ENCODE assay signal across 14 cellular contexts in the genomic region with DNA sequence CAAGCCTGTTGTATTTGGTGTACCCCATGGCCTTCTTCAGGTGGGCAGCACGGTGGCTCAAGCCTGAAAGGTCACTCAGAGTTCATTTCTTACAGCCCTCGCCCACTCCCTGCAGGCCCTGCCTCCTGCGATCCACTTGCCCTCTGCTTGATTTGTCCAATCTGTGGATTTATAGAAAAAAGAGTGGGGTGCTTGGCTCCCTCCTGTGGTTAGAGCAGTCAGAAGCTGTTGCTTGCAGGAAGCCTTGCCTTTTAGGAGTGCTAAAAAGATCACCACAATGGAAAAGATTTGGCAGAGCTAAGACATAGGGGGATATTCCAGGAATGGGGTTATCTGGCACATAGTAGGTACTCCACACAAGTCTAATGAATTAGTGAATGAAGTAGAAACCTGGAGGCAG.
DNase-seq lines count a peak whose midpoint lies in the region; ATAC-seq, FAIRE-seq and TF ChIP-seq lines count a peak whose summit lies in the region.
"Had no signal": no experiment of that assay in that cellular context is flagged by ENCODE, and none has a peak within 500 bp of the region (broad histone marks: within the 10 kb centered on the region; RNA-seq: fewer than 3 reads in every experiment).

No MANE protein-coding gene starts in this region.

- DNase-seq in HepG2 (ENCODE audit: low spot score) (no peak), choroid plexus epithelial cell (ENCODE audit: low read depth) (peak; percentile 75), left lobe of liver (ENCODE audit: low spot score) (no peak), urothelium cell line (ENCODE audit: low spot score) (peak; percentile 21), mucosa of gallbladder (ENCODE audit: low spot score) (no peak)
- DNase-seq: left ventricle myocardium superior; NCI-H1436 treated with DMSO at 0.1 percent for 48 hours; NCI-H69; SHP77; stimulated activated CD4-positive, alpha-beta T cell treated with anti-CD3 and anti-CD28 coated beads, Interleukin-2, amount 100 ng/mL, for 24 hours had no signal

- CTCF ChIA-PET in HepG2 (lab: Yijun Ruan, JAX; ENCODE audit: low intra/inter-chr PET ratio, low total read pairs) = no interaction called here

- H3K4me3 ChIP-seq in liver (ENCODE audit: low read depth in 1 of 3, low read length in 3 of 3) (no peak overlapping the region), HepG2 (replicated peaks in 1 of 3; ENCODE audit: insufficient read depth in 1 of 3, low read depth in 2 of 3, low read length in 3 of 3) (no peak overlapping the region), choroid plexus epithelial cell (ENCODE audit: low read depth, low read length) (no peak overlapping the region)
- H3K4me3 ChIP-seq: gastroesophageal sphincter had no signal

- no peak overlapping the region for H3K4me2 ChIP-seq in HepG2 (ENCODE audit: low read depth, low read length)

- WGBS in liver = 69% methylated on average over 3 of the region's 3 CpGs
- WGBS in HepG2 (ENCODE audit: low lambda C conversion rate) = 46% methylated on average over 2 of the region's 3 CpGs

- H3K4me1 ChIP-seq in liver (ENCODE audit: control insufficient read depth in 4 of 4, insufficient read depth in 4 of 4, low read length in 3 of 4) (no peaks in the 10 kb centered on the region), HepG2 (ENCODE audit: insufficient read depth, low read length) (no peaks in the 10 kb centered on the region)
- H3K4me1 ChIP-seq: gastroesophageal sphincter had no signal

- H4K20me1 ChIP-seq in HepG2 (ENCODE audit: insufficient read depth, low read length) = no peaks in the 10 kb centered on the region

- POLR2A ChIA-PET in HepG2 (lab: Yijun Ruan, JAX) = no interaction called here

- H3K9ac ChIP-seq in liver (ENCODE audit: low read depth in 1 of 2, low read length in 2 of 2) (no peak overlapping the region), HepG2 (ENCODE audit: insufficient read depth, low read depth, low read length) (no peak overlapping the region)

- ATAC-seq in HepG2 = no peak
- peak; percentile 66 for ATAC-seq in left lobe of liver
- ATAC-seq in GM19351 (IDR thresholded peaks at IDR 0.05; ENCODE audit: unreplicated experiment) = no peak
- no peak for ATAC-seq in HG03571 (IDR thresholded peaks at IDR 0.05; ENCODE audit: unreplicated experiment)
- ATAC-seq: gastroesophageal sphincter, left ventricle myocardium superior had no signal

- peak; percentile 24 for TF ChIP-seq CTCF in liver (IDR thresholded peaks at IDR 0.05; ENCODE audit: low read depth, low read length, missing input control)
- no peak for TF ChIP-seq CTCF in HepG2 (CRISPR knock-in tag; IDR thresholded peaks at IDR 0.05)
- TF ChIP-seq CTCF in choroid plexus epithelial cell (conservative IDR thresholded peaks at IDR 0.05; ENCODE audit: low read depth, low read length) = peak; percentile 83

- H3K27me3 ChIP-seq in liver (ENCODE audit: control insufficient read depth in 4 of 4, insufficient read depth in 4 of 4, low read length in 3 of 4) = no peaks in the 10 kb centered on the region
- H3K27me3 ChIP-seq in HepG2 (ENCODE audit: control insufficient read depth in 1 of 2, insufficient read depth in 2 of 2, low read length in 2 of 2) = no peaks in the 10 kb centered on the region

- in situ Hi-C loops in HepG2 (cut with HindIII; ENCODE audit: extremely low pct_ligation_motif_present, low pct_unique_long_range_greater_than_20kb) = loop anchor here (5.0 kb wide), 1 partner anchor 97 kb away; no protein-coding TSS in a partner anchor

- intact Hi-C loops in HepG2 (cut with micrococcal nuclease; ENCODE audit: unreplicated experiment) = no loop called here

- H3K9me3 ChIP-seq in liver (ENCODE audit: control insufficient read depth in 4 of 4, low read length in 3 of 4) = no peaks in the 10 kb centered on the region
- no peaks in the 10 kb centered on the region for H3K9me3 ChIP-seq in HepG2 (ENCODE audit: low read length)
- H3K9me3 ChIP-seq: gastroesophageal sphincter had no signal

- no peak for TF ChIP-seq POLR2A in HepG2 (IDR thresholded peaks at IDR 0.05; ENCODE audit: insufficient read depth in 1 of 2, low read depth in 2 of 2, low read length in 2 of 2)

- no peak for FAIRE-seq in HepG2 (lab: Jason Lieb, UNC)
- no peak for FAIRE-seq in urothelium cell line (lab: Jason Lieb, UNC)

- TF ChIP-seq RAD21 in liver (IDR thresholded peaks at IDR 0.05) = peak; percentile 60 to 74
- TF ChIP-seq RAD21 in HepG2 (CRISPR knock-in tag; IDR thresholded peaks at IDR 0.05) = no peak

- H2AFZ ChIP-seq in HepG2 (ENCODE audit: low read length) = no peak overlapping the region

- no peaks in the 10 kb centered on the region for H3K36me3 ChIP-seq in liver (ENCODE audit: control insufficient read depth in 4 of 4, insufficient read depth in 3 of 4, low read depth in 1 of 4, low read length in 3 of 4)
- no peaks in the 10 kb centered on the region for H3K36me3 ChIP-seq in HepG2 (replicated peaks in 1 of 2; ENCODE audit: control insufficient read depth in 1 of 2, insufficient read depth in 2 of 2, low read length in 2 of 2)
- H3K36me3 ChIP-seq: gastroesophageal sphincter had no signal

- BruUV-seq in HepG2 (replicated peaks; lab: Mats Ljungman, UMichigan) = no TSS peak

- H3K27ac ChIP-seq in liver (ENCODE audit: low read depth in 1 of 2, low read length in 2 of 2) (no peak overlapping the region), HepG2 (ENCODE audit: extremely low read length, insufficient read depth, low read length) (no peak overlapping the region)
- H3K27ac ChIP-seq: gastroesophageal sphincter had no signal

- no peaks in the 10 kb centered on the region for H3K79me2 ChIP-seq in HepG2 (ENCODE audit: insufficient read depth, low read length)

- TF ChIP-seq EP300 in HepG2 (IDR thresholded peaks at IDR 0.05; ENCODE audit: low read depth in 2 of 2, low read length in 2 of 2) (no peak), HepG2 (CRISPR knock-in tag; IDR thresholded peaks at IDR 0.05; ENCODE audit: borderline replicate concordance) (no peak)

TF ChIP-seq in liver, 16 proteins besides CTCF, POLR2A, EP300 and RAD21:
- TF ChIP-seq FOXA2 (IDR thresholded peaks at IDR 0.05) (no peak), YY1 (IDR thresholded peaks at IDR 0.05) (no peak), EGR1 (IDR thresholded peaks at IDR 0.05; ENCODE audit: low read depth in 2 of 2) (no peak), FOXA1 (IDR thresholded peaks at IDR 0.05) (no peak), SP1 (IDR thresholded peaks at IDR 0.05) (no peak)
- TF ChIP-seq, protein P1, sequence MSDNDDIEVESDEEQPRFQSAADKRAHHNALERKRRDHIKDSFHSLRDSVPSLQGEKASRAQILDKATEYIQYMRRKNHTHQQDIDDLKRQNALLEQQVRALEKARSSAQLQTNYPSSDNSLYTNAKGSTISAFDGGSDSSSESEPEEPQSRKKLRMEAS (IDR thresholded peaks at IDR 0.05) = no peak

TF ChIP-seq in HepG2, 621 proteins besides CTCF, POLR2A, EP300 and RAD21 (continues in another document):
- TF ChIP-seq POGZ (CRISPR knock-in tag; IDR thresholded peaks at IDR 0.05) (no peak), ZNF619 (CRISPR knock-in tag; IDR thresholded peaks at IDR 0.05) (no peak), SATB2 (CRISPR knock-in tag; IDR thresholded peaks at IDR 0.05) (no peak), HNRNPLL (IDR thresholded peaks at IDR 0.05; ENCODE audit: low read depth, low read length, poor library complexity, severe bottlenecking) (no peak)
- TF ChIP-seq, protein P2, sequence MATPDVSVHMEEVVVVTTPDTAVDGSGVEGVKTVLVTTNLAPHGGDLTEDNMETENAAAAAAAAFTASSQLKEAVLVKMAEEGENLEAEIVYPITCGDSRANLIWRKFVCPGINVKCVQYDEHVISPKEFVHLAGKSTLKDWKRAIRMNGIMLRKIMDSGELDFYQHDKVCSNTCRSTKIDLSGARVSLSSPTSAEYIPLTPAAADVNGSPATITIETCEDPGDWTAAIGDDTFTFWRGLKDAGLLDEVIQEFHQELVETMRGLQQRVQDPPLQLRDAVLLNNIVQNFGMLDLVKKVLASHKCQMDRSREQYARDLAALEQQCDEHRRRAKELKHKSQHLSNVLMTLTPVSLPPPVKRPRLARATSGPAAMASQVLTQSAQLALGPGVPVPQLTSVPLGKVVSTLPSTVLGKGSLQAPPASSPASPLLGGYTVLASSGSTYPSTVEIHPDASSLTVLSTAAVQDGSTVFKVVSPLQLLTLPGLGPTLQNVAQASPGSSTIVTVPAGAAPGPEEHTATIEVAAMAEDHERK (CRISPR knock-in tag; IDR thresholded peaks at IDR 0.05; ENCODE audit: low read depth) = no peak

Comparison
In these comparisons a context has a peak if more than half of its experiments do, and no peak if none do; other contexts are left out.
1. DNase-seq: peak in choroid plexus epithelial cell (single experiment) and urothelium cell line (single experiment); none in HepG2 (single experiment), left lobe of liver (single experiment) and mucosa of gallbladder (single experiment).